Comparison of ENCODE assay signal across 1 cellular context in the genomic region with DNA sequence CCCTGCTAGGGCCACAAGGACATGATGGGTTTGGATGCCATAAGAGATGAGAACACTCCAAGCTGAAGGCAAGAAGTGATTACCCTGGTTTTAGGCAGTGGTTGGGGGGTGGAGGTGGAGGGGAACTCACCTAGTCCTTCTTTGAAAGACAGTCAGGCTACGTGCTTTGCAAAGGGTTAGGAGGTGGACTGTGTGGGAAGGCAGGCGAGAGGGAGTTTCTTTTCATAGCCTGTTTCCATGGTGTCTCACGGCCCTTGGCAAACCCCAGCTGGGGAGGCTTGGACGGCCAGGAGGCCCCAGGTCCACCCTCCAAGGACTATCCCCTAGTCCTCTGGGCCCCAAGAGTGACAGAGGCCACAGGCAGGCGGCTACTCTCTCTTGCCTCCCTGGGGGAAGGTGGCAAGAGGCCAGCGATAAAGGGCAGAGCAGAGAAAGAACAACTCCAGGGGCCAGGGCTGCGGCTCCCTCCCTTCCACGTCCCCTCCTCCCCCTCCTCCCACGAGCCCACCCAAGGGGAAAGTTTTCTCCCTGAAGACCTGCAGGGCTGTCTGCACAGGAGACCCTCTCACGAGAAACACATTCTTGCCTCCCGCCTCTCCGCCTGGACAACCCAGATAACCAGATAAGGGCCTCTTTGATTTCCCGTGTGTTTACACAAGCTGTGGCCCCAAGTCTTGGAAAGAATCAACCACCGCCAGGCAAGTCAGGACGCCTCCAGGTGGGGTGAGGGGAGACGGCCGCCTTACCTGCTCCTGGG.
TF ChIP-seq lines count a peak whose summit lies in the region.

No MANE protein-coding gene starts in this region.

TF ChIP-seq in HEK293, 187 proteins besides CTCF, POLR2A, EP300 and RAD21 (continued from another document):
- no peak for TF ChIP-seq ZNF670 (tag by site-specific recombination; IDR thresholded peaks at IDR 0.05; ENCODE audit: low read depth)
- TF ChIP-seq, protein P1, sequence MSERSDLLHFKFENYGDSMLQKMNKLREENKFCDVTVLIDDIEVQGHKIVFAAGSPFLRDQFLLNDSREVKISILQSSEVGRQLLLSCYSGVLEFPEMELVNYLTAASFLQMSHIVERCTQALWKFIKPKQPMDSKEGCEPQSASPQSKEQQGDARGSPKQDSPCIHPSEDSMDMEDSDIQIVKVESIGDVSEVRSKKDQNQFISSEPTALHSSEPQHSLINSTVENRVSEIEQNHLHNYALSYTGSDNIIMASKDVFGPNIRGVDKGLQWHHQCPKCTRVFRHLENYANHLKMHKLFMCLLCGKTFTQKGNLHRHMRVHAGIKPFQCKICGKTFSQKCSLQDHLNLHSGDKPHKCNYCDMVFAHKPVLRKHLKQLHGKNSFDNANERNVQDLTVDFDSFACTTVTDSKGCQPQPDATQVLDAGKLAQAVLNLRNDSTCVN (tag by site-specific recombination; optimal IDR thresholded peaks at IDR 0.05): no peak
- TF ChIP-seq FEZF1 (tag by site-specific recombination; IDR thresholded peaks at IDR 0.05): peak; percentile 12; the same call in 1 of the 2 replicates
- TF ChIP-seq ZNF350 (tag by site-specific recombination; IDR thresholded peaks at IDR 0.05): no peak
- TF ChIP-seq ZNF600 (tag by site-specific recombination; IDR thresholded peaks at IDR 0.05): no peak
